ENCODE assay signal across 13 cellular contexts in genomic region chr3:80556728-80557127, GRCh38.
"Had no signal": no experiment of that assay in that cellular context is flagged by ENCODE, and none has a peak within 500 bp of the region (broad histone marks: within the 10 kb centered on the region; RNA-seq: fewer than 3 reads in every experiment).

No MANE protein-coding gene starts in this region.

- H3K36me3 ChIP-seq: neutrophil, thoracic aorta had no signal

- H3K27ac ChIP-seq: neutrophil, thoracic aorta had no signal

- ATAC-seq: activated T-helper 17 cell treated with anti-CD3 and anti-CD28 coated beads, Interleukin-2, amount 50 U/mL, for 72 hours; esophagus mucosa; natural killer cell; stimulated activated effector memory CD8-positive, alpha-beta T cell treated with anti-CD3 and anti-CD28 coated beads, Interleukin-12 subunit alpha, Interleukin-12 subunit beta, amount 100 ng/mL, for 72 hours had no signal

- H3K9me3 ChIP-seq: neutrophil, thoracic aorta had no signal

- H3K4me3 ChIP-seq: thoracic aorta had no signal

- H3K27me3 ChIP-seq: neutrophil had no signal

- DNase-seq: activated CD4-positive, CD25-positive, alpha-beta regulatory T cell treated with anti-CD3 and anti-CD28 coated beads, Interleukin-2, amount 50 U/mL, for 72 hours; activated naive CD4-positive, alpha-beta T cell treated with Interleukin-2 at 50 U/mL for 16 hours; aorta; hypothalamus; kidney glomerular epithelial cell; mesendoderm; natural killer cell; T-helper 9 cell had no signal
